ENCODE assay signal across 24 cellular contexts in genomic region chr1:178544531-178544930, GRCh38. TPM values are rescaled to one million over a fixed set of nuclear protein-coding genes. Genes with fewer than 3 reads are reported as not detected.
DNase-seq lines count a peak whose midpoint lies in the region; ATAC-seq, FAIRE-seq and TF ChIP-seq lines count a peak whose summit lies in the region.
"Had no signal": no experiment of that assay in that cellular context is flagged by ENCODE, and none has a peak within 500 bp of the region (broad histone marks: within the 10 kb centered on the region; RNA-seq: fewer than 3 reads in every experiment).

No MANE protein-coding gene starts in this region.

- no peak for TF ChIP-seq EP300 in transverse colon (IDR thresholded peaks at IDR 0.05; ENCODE audit: low read depth)

- H3K4me2 ChIP-seq in keratinocyte (ENCODE audit: control insufficient read depth, extremely low read depth, insufficient read depth, low read depth, low read length) = peak overlapping the region; percentile 16

- H3K4me3 ChIP-seq in keratinocyte (ENCODE audit: control insufficient read depth in 2 of 3, extremely low read depth in 1 of 3, insufficient read depth in 2 of 3, low read depth in 1 of 3, low read length in 3 of 3) = no peak overlapping the region
- H3K4me3 ChIP-seq in transverse colon = no peak overlapping the region
- H3K4me3 ChIP-seq: upper lobe of right lung had no signal

- no peak for FAIRE-seq in keratinocyte (lab: Jason Lieb, UNC)

- no peak for TF ChIP-seq CTCF in keratinocyte (optimal IDR thresholded peaks at IDR 0.05 in 1 of 3, IDR thresholded peaks at IDR 0.05 in 1 of 3, conservative IDR thresholded peaks at IDR 0.05 in 1 of 3; ENCODE audit: extremely low read depth in 1 of 3, insufficient read depth in 2 of 3, low read length in 3 of 3)
- no peak for TF ChIP-seq CTCF in transverse colon (IDR thresholded peaks at IDR 0.05)

- H3K9ac ChIP-seq in keratinocyte (ENCODE audit: control insufficient read depth, extremely low read depth, insufficient read depth, low read length) = no peak overlapping the region

- H4K20me1 ChIP-seq in keratinocyte (ENCODE audit: control insufficient read depth, extremely low read depth, insufficient read depth, low read length) = no peaks in the 10 kb centered on the region

- no peaks in the 10 kb centered on the region for H3K9me3 Mint-ChIP-seq in activated T-helper 1 cell treated with anti-CD3 and anti-CD28 coated beads, Interleukin-12 subunit alpha, Interleukin-12 subunit beta, Interleukin-2, Interleukin-4 antibody, amounts not matched to agents 30 ng/mL and 10 ng/mL and 1 ng/mL, durations not matched to agents 14 hours and 24 hours and 36 hours
- H3K9me3 Mint-ChIP-seq: activated naive CD4-positive, alpha-beta T cell treated with anti-CD3 and anti-CD28 coated beads, Interleukin-2, amount 50 U/mL, for 24 hours had no signal

- no peaks in the 10 kb centered on the region for H3K9me1 ChIP-seq in keratinocyte (ENCODE audit: control insufficient read depth, extremely low read depth, insufficient read depth, low read length)

- no peaks in the 10 kb centered on the region for H3K9me3 ChIP-seq in keratinocyte (ENCODE audit: control insufficient read depth, low read depth, low read length)
- H3K9me3 ChIP-seq in transverse colon = no peaks in the 10 kb centered on the region
- H3K9me3 ChIP-seq: upper lobe of right lung had no signal

- intact Hi-C loops in activated T-helper 1 cell treated with anti-CD3 and anti-CD28 coated beads, Interleukin-12 subunit alpha, Interleukin-12 subunit beta, Interleukin-2, Interleukin-4 antibody, amounts not matched to agents 30 ng/mL and 10 ng/mL and 1 ng/mL, durations not matched to agents 14 hours and 24 hours and 36 hours (cut with micrococcal nuclease) = loop anchor here (5.0 kb wide), 1 partner anchor 683 kb away; the partner anchor contains the start of gene ABL2
- intact Hi-C loops in transverse colon (cut with DNase I; ENCODE audit: low total_unique reads) = no loop called here

- WGBS in transverse colon (ENCODE audit: low coverage in 1 of 2), 2 donors = 47 to 65% methylated on average over 5 to 9 of the region's 9 CpGs

- no peaks in the 10 kb centered on the region for H3K4me1 Mint-ChIP-seq in activated T-helper 1 cell treated with anti-CD3 and anti-CD28 coated beads, Interleukin-12 subunit alpha, Interleukin-12 subunit beta, Interleukin-2, Interleukin-4 antibody, amounts not matched to agents 30 ng/mL and 10 ng/mL and 1 ng/mL, durations not matched to agents 14 hours and 24 hours and 36 hours (ENCODE audit: low read depth)

- H3K27ac Mint-ChIP-seq in activated T-helper 1 cell treated with anti-CD3 and anti-CD28 coated beads, Interleukin-12 subunit alpha, Interleukin-12 subunit beta, Interleukin-2, Interleukin-4 antibody, amounts not matched to agents 30 ng/mL and 10 ng/mL and 1 ng/mL, durations not matched to agents 14 hours and 24 hours and 36 hours = no peak overlapping the region
- H3K27ac Mint-ChIP-seq: activated CD4-positive, alpha-beta T cell treated with anti-CD3 and anti-CD28 coated beads for 36 hours; progenitor cell of endocrine pancreas had no signal

- peak overlapping the region; percentile 57 for H3K4me3 Mint-ChIP-seq in activated T-helper 1 cell treated with anti-CD3 and anti-CD28 coated beads, Interleukin-12 subunit alpha, Interleukin-12 subunit beta, Interleukin-2, Interleukin-4 antibody, amounts not matched to agents 30 ng/mL and 10 ng/mL and 1 ng/mL, durations not matched to agents 14 hours and 24 hours and 36 hours
- H3K4me3 Mint-ChIP-seq: activated CD4-positive, alpha-beta T cell treated with anti-CD3 and anti-CD28 coated beads for 36 hours had no signal

- no peaks in the 10 kb centered on the region for H3K27me3 Mint-ChIP-seq in activated T-helper 1 cell treated with anti-CD3 and anti-CD28 coated beads, Interleukin-12 subunit alpha, Interleukin-12 subunit beta, Interleukin-2, Interleukin-4 antibody, amounts not matched to agents 30 ng/mL and 10 ng/mL and 1 ng/mL, durations not matched to agents 14 hours and 24 hours and 36 hours (ENCODE audit: insufficient read depth)
- H3K27me3 Mint-ChIP-seq: activated CD4-positive, alpha-beta T cell treated with anti-CD3 and anti-CD28 coated beads for 36 hours; activated naive CD4-positive, alpha-beta T cell treated with anti-CD3 and anti-CD28 coated beads, Interleukin-2, amount 50 U/mL, for 24 hours; CD4-positive, alpha-beta memory T cell; progenitor cell of endocrine pancreas had no signal

- in situ Hi-C loops in transverse colon (cut with MboI; ENCODE audit: low pct_ligation_motif_present in 1 of 4, low pct_unique_long_range_greater_than_20kb in 1 of 4, low sequenced_read_pairs in 3 of 4) = loop anchor here (10.0 to 25.0 kb wide), 4 partner anchors 190 to 818 kb away; partner anchors contain the start of gene AXDND1 (in 3 of the 4)

- no peaks in the 10 kb centered on the region for H3K79me2 ChIP-seq in keratinocyte (ENCODE audit: control insufficient read depth, insufficient read depth, low read length)

- dilution Hi-C loops in keratinocyte (cut with MboI; ENCODE audit: extremely low pct_ligation_motif_present, low sequenced_read_pairs) = no loop called here

- H3K27me3 ChIP-seq in keratinocyte (ENCODE audit: control insufficient read depth, extremely low read depth, insufficient read depth, low read length) (no peaks in the 10 kb centered on the region), transverse colon (no peaks in the 10 kb centered on the region)
- H3K27me3 ChIP-seq: upper lobe of right lung had no signal

- ATAC-seq in GM19467 (IDR thresholded peaks at IDR 0.05; ENCODE audit: unreplicated experiment) (no peak), HG02981 (IDR thresholded peaks at IDR 0.05; ENCODE audit: unreplicated experiment) (no peak)
- ATAC-seq: activated CD4-positive, alpha-beta T cell treated with anti-CD3 and anti-CD28 coated beads for 36 hours; left lobe of liver; stimulated activated naive CD8-positive, alpha-beta T cell treated with anti-CD3 and anti-CD28 coated beads, Interleukin-15, Interleukin-2, amounts not matched to agents 100 U/mL and 50 U/mL, for 24 hours; upper lobe of right lung had no signal

- no peaks in the 10 kb centered on the region for H3K36me3 Mint-ChIP-seq in activated T-helper 1 cell treated with anti-CD3 and anti-CD28 coated beads, Interleukin-12 subunit alpha, Interleukin-12 subunit beta, Interleukin-2, Interleukin-4 antibody, amounts not matched to agents 30 ng/mL and 10 ng/mL and 1 ng/mL, durations not matched to agents 14 hours and 24 hours and 36 hours (ENCODE audit: low read depth)
- H3K36me3 Mint-ChIP-seq: activated naive CD4-positive, alpha-beta T cell treated with anti-CD3 and anti-CD28 coated beads, Interleukin-2, amount 50 U/mL, for 24 hours had no signal

- H3K4me1 ChIP-seq in keratinocyte (ENCODE audit: control insufficient read depth, extremely low read depth, insufficient read depth, low read length) = peaks cover 32% of the 10 kb centered on the region
- H3K4me1 ChIP-seq in transverse colon = peaks cover 15 to 29% (median 18%) of the 10 kb centered on the region in 4 donors

- H3K36me3 ChIP-seq in keratinocyte (ENCODE audit: control insufficient read depth in 2 of 2, extremely low read depth in 1 of 2, insufficient read depth in 2 of 2, low read length in 2 of 2) = no peaks in the 10 kb centered on the region
- no peaks in the 10 kb centered on the region for H3K36me3 ChIP-seq in transverse colon
- H3K36me3 ChIP-seq: upper lobe of right lung had no signal

- peak overlapping the region; percentile 30 for H2AFZ ChIP-seq in keratinocyte (ENCODE audit: control insufficient read depth, low read length)

- TF ChIP-seq POLR2A in transverse colon (IDR thresholded peaks at IDR 0.05) = no peak

- peak; percentile 44 for DNase-seq in activated CD8-positive, alpha-beta memory T cell treated with anti-CD3 and anti-CD28 coated beads for 24 hours
- DNase-seq in activated CD8-positive, alpha-beta memory T cell treated with anti-CD3 and anti-CD28 coated beads, Interleukin-2, amount 50 U/mL, for 4 hours = no peak
- DNase-seq in activated T-helper 1 cell treated with anti-CD3 and anti-CD28 coated beads, Interleukin-12 subunit alpha, Interleukin-12 subunit beta, Interleukin-2, Interleukin-4 antibody, amounts not matched to agents 30 ng/mL and 10 ng/mL and 1 ng/mL, durations not matched to agents 14 hours and 24 hours and 36 hours (ENCODE audit: low spot score) = no peak
- DNase-seq in keratinocyte (ENCODE audit: low read depth, low spot score) (no peak), transverse colon (no peak), NCI-H1048 (lab: John Stamatoyannopoulos, UW) (no peak)
- DNase-seq: 8988T; activated CD4-positive, alpha-beta T cell treated with anti-CD3 and anti-CD28 coated beads for 36 hours; CD4-positive, alpha-beta memory T cell; effector CD4-positive, alpha-beta T cell; KG1; NK-92 treated with Interleukin-12 subunit alpha and Interleukin-12 subunit beta, amount 100 ng/mL, for 24 hours; Right ventricle myocardium superior; stimulated activated naive CD8-positive, alpha-beta T cell treated with anti-CD3 and anti-CD28 coated beads, Interleukin-15, Interleukin-2, amounts not matched to agents 100 U/mL and 50 U/mL, for 24 hours; T-helper 9 cell; upper lobe of right lung had no signal

- H3K27ac ChIP-seq in keratinocyte (ENCODE audit: control insufficient read depth, insufficient read depth, low read length) (peak overlapping the region; percentile 31), transverse colon (peak overlapping the region; percentile 44 to 96 (median 92))
- H3K27ac ChIP-seq: upper lobe of right lung had no signal

RNA-seq across cellular contexts. Expression of gene TEX35, which starts 31.6 kb away (rescaled TPM):
- total RNA-seq in activated T-helper 1 cell treated with anti-CD3 and anti-CD28 coated beads, Interleukin-12 subunit alpha, Interleukin-12 subunit beta, Interleukin-2, Interleukin-4 antibody, amounts not matched to agents 30 ng/mL and 10 ng/mL and 1 ng/mL, durations not matched to agents 14 hours and 24 hours and 36 hours = not detected in 2 replicates
- polyA plus RNA-seq in keratinocyte = 0.18 TPM in 1 of 3 replicates, not detected in the others
- polyA plus RNA-seq in keratinocyte (2011; ENCODE audit: low read depth) = not detected
- not detected in 2 replicates for polyA plus RNA-seq in keratinocyte (2011; cell fraction: cytosol; rRNA removed)
- 0.11 TPM in 1 of 2 replicates, not detected in the other for polyA plus RNA-seq in keratinocyte (2011; cell fraction: nucleus; rRNA removed)
- 0.68 TPM in 1 of 2 replicates, not detected in the other for polyA plus RNA-seq in keratinocyte (2012; ENCODE audit: low replicate concordance)
- polyA minus RNA-seq in keratinocyte = 0.19 TPM in 1 of 3 replicates, not detected in the others
- polyA minus RNA-seq in keratinocyte (2011; cell fraction: cytosol; rRNA and poly(A)+ RNA removed) = not detected
- polyA minus RNA-seq in keratinocyte (2011; cell fraction: nucleus; rRNA and poly(A)+ RNA removed) = 0.54 TPM in 1 of 2 replicates, not detected in the other
- total RNA-seq in transverse colon = not detected
- total RNA-seq: activated CD4-positive, alpha-beta T cell treated with anti-CD3 and anti-CD28 coated beads for 36 hours; cardiac septum; CD4-positive, alpha-beta memory T cell; Daoy; left lobe of liver; mucosa of gallbladder; progenitor cell of endocrine pancreas; upper lobe of right lung had no signal

RNA-seq across cellular contexts. Expression of gene CLEC20A, which starts 47.8 kb away (rescaled TPM):
- total RNA-seq in activated T-helper 1 cell treated with anti-CD3 and anti-CD28 coated beads, Interleukin-12 subunit alpha, Interleukin-12 subunit beta, Interleukin-2, Interleukin-4 antibody, amounts not matched to agents 30 ng/mL and 10 ng/mL and 1 ng/mL, durations not matched to agents 14 hours and 24 hours and 36 hours = not detected in 2 replicates
- polyA plus RNA-seq in keratinocyte = not detected in 3 replicates
- polyA plus RNA-seq in keratinocyte (2011; ENCODE audit: low read depth) = not detected
- not detected in 2 replicates for polyA plus RNA-seq in keratinocyte (2011; cell fraction: cytosol; rRNA removed)
- not detected in 2 replicates for polyA plus RNA-seq in keratinocyte (2011; cell fraction: nucleus; rRNA removed)
- not detected in 2 replicates for polyA plus RNA-seq in keratinocyte (2012; ENCODE audit: low replicate concordance)
- not detected in 3 replicates for polyA minus RNA-seq in keratinocyte
- not detected for polyA minus RNA-seq in keratinocyte (2011; cell fraction: cytosol; rRNA and poly(A)+ RNA removed)
- polyA minus RNA-seq in keratinocyte (2011; cell fraction: nucleus; rRNA and poly(A)+ RNA removed) = not detected in 2 replicates
- not detected for total RNA-seq in transverse colon
- total RNA-seq: activated CD4-positive, alpha-beta T cell treated with anti-CD3 and anti-CD28 coated beads for 36 hours; cardiac septum; CD4-positive, alpha-beta memory T cell; Daoy; left lobe of liver; progenitor cell of endocrine pancreas; Right ventricle myocardium superior; upper lobe of right lung had no signal
- polyA plus RNA-seq: CD4-positive, alpha-beta memory T cell had no signal
